Comparison of ENCODE assay signal across 20 cellular contexts in the genomic region with DNA sequence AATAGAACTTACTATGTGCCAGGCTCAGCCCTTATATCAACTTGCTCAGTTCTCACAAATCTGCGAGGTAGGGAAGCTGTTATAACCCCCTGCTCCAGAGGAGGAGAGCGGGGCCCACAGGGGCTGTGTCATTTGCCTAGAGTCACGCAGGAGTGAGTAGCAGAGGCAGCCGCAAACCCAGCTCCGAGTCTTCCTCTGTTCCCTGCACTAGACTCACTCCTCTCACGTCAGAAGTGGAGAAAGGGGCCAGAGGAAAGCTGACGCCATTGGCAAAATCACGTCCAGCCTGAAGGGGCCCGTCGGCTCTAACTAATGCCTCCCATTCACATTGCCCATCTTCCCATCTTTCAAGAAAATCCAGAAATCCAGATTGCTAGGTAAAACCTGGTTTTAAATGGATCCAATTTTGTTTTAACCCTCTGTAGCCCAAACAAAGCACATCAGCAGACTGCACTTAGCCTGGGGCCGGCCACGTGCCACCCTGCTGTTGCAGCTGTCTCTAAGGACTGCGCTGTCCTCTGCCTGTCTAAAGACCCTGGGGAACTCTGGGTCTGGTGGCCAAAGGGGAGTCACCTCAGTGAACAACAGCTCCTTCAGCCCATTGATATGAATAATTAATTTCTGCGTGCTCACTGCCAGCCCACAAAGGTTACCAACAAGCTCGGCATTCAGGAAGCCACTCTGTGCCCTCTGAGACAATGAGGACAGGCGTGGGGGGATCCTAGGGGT. TPM values are rescaled to one million over a fixed set of nuclear protein-coding genes. Genes with fewer than 3 reads are reported as not detected.
DNase-seq lines count a peak whose midpoint lies in the region; ATAC-seq and TF ChIP-seq lines count a peak whose summit lies in the region.
"Had no signal": no experiment of that assay in that cellular context is flagged by ENCODE, and none has a peak within 500 bp of the region (broad histone marks: within the 10 kb centered on the region; RNA-seq: fewer than 3 reads in every experiment).

No MANE protein-coding gene starts in this region.

- H3K9me3 Mint-ChIP-seq in activated B cell treated with CpG ODN at 0.5 μM for 24 hours = no peaks in the 10 kb centered on the region
- H3K9me3 Mint-ChIP-seq: activated CD4-positive, alpha-beta T cell treated with anti-CD3 and anti-CD28 coated beads, Interleukin-2, amount 10 ng/mL, durations not matched to agents 24 days and 14 days; activated naive CD4-positive, alpha-beta T cell treated with anti-CD3 and anti-CD28 coated beads, Interleukin-2, amount 50 U/mL, for 24 hours; dendritic cell treated with granulocyte-macrophage colony-stimulating factor and Interleukin-4, amounts not matched to agents 40 ng/mL and 50 ng/mL, for 4 days had no signal

- H3K4me3 Mint-ChIP-seq in activated B cell treated with CpG ODN at 0.5 μM for 24 hours = peak overlapping the region; percentile 75
- H3K4me3 Mint-ChIP-seq: activated CD4-positive, alpha-beta T cell treated with anti-CD3 and anti-CD28 coated beads, Interleukin-2, amount 10 ng/mL, durations not matched to agents 24 days and 14 days; activated naive CD4-positive, alpha-beta T cell treated with anti-CD3 and anti-CD28 coated beads, Interleukin-2, amount 50 U/mL, for 24 hours; dendritic cell treated with granulocyte-macrophage colony-stimulating factor and Interleukin-4, amounts not matched to agents 40 ng/mL and 50 ng/mL, for 4 days had no signal

- H3K36me3 ChIP-seq in spleen = no peaks in the 10 kb centered on the region
- H3K36me3 ChIP-seq: esophagus muscularis mucosa, tibial nerve had no signal

- no peaks in the 10 kb centered on the region for H3K27me3 Mint-ChIP-seq in activated B cell treated with CpG ODN at 0.5 μM for 24 hours
- H3K27me3 Mint-ChIP-seq: dendritic cell treated with granulocyte-macrophage colony-stimulating factor and Interleukin-4, amounts not matched to agents 40 ng/mL and 50 ng/mL, for 4 days had no signal

- peaks cover 80% of the 10 kb centered on the region for H3K4me1 Mint-ChIP-seq in activated B cell treated with CpG ODN at 0.5 μM for 24 hours
- H3K4me1 Mint-ChIP-seq: activated CD4-positive, alpha-beta T cell treated with anti-CD3 and anti-CD28 coated beads, Interleukin-2, amount 10 ng/mL, durations not matched to agents 24 days and 14 days; activated naive CD4-positive, alpha-beta T cell treated with anti-CD3 and anti-CD28 coated beads, Interleukin-2, amount 50 U/mL, for 24 hours had no signal

- 64 to 71% (median 66%) methylated on average over 16 of the region's 16 CpGs for WGBS in spleen, 5 donors

- CTCF ChIA-PET in activated B cell treated with CpG ODN at 0.5 μM for 24 hours (lab: Charles Lee) = interaction anchor here (0.9 to 1.8 kb wide), 4 partner anchors 10 to 94 kb away, joined by 3 to 10 read pairs (median 8); no protein-coding TSS in a partner anchor

- H3K27me3 ChIP-seq in spleen (replicated peaks in 1 of 7) = no peaks in the 10 kb centered on the region

- peaks cover 0 to 2% (median 0%) of the 10 kb centered on the region in 8 donors for H3K9me3 ChIP-seq in spleen
- H3K9me3 ChIP-seq: body of pancreas, esophagus muscularis mucosa had no signal

- H3K4me1 ChIP-seq in spleen = peaks cover 0 to 69% (median 28%) of the 10 kb centered on the region in 6 donors
- H3K4me1 ChIP-seq: esophagus muscularis mucosa had no signal

- no peak for TF ChIP-seq POLR2A in spleen (IDR thresholded peaks at IDR 0.05)

- ATAC-seq in GM18511 (IDR thresholded peaks at IDR 0.05; ENCODE audit: unreplicated experiment) = peak; percentile 63
- peak; percentile 68 for ATAC-seq in HG02840 (IDR thresholded peaks at IDR 0.05; ENCODE audit: low FRiP score, unreplicated experiment)
- ATAC-seq in activated B cell treated with CpG ODN at 0.5 μM for 24 hours (ENCODE audit: low read depth) = peak; percentile 88
- no peak for ATAC-seq in HG03378 (IDR thresholded peaks at IDR 0.05; ENCODE audit: unreplicated experiment)
- ATAC-seq: body of pancreas had no signal

- peaks cover 4% of the 10 kb centered on the region for H3K36me3 Mint-ChIP-seq in activated B cell treated with CpG ODN at 0.5 μM for 24 hours (ENCODE audit: low read depth)
- H3K36me3 Mint-ChIP-seq: activated naive CD4-positive, alpha-beta T cell treated with anti-CD3 and anti-CD28 coated beads, Interleukin-2, amount 50 U/mL, for 24 hours had no signal

- no peak overlapping the region for H3K27ac ChIP-seq in spleen
- H3K27ac ChIP-seq: body of pancreas, esophagus muscularis mucosa, tibial nerve had no signal

- peak overlapping the region in 1 of 8 donors; percentile 28 for H3K4me3 ChIP-seq in spleen
- H3K4me3 ChIP-seq: body of pancreas, esophagus muscularis mucosa, skin epidermis, tibial nerve had no signal

- intact Hi-C loops in activated B cell treated with CpG ODN at 0.5 μM for 24 hours (cut with micrococcal nuclease) (loop anchor here (1.0 kb wide), 2 partner anchors 12 to 52 kb away; no protein-coding TSS in a partner anchor), spleen (cut with DNase I; ENCODE audit: low total_unique reads) (no loop called here)

- DNase-seq in activated B cell treated with CpG ODN at 0.5 μM for 24 hours (no peak), spleen (peak; percentile 85), NCI-H146 treated with DMSO at 0.1 percent for 48 hours (lab: John Stamatoyannopoulos, UW; ENCODE audit: unreplicated experiment) (no peak), SW 1271 (lab: John Stamatoyannopoulos, UW) (no peak), occipital lobe (lab: John Stamatoyannopoulos, UW) (no peak)
- DNase-seq: activated CD4-positive, alpha-beta T cell treated with anti-CD3 and anti-CD28 coated beads, Interleukin-2, amount 10 ng/mL, durations not matched to agents 24 days and 14 days; body of pancreas; islet precursor cell; mesendoderm; NCI-H2029; SHP77 treated with DMSO at 0.1 percent for 48 hours had no signal

- POLR2A ChIA-PET in activated B cell treated with CpG ODN at 0.5 μM for 24 hours (lab: Charles Lee) = interaction anchor here (0.5 to 1.9 kb wide), 6 partner anchors 8 to 500 kb away, joined by 3 to 29 read pairs (median 4); no protein-coding TSS in a partner anchor

- H3K27ac Mint-ChIP-seq in activated B cell treated with CpG ODN at 0.5 μM for 24 hours = peak overlapping the region; percentile 75
- H3K27ac Mint-ChIP-seq: activated CD4-positive, alpha-beta T cell treated with anti-CD3 and anti-CD28 coated beads, Interleukin-2, amount 10 ng/mL, durations not matched to agents 24 days and 14 days; activated naive CD4-positive, alpha-beta T cell treated with anti-CD3 and anti-CD28 coated beads, Interleukin-2, amount 50 U/mL, for 24 hours had no signal

- TF ChIP-seq CTCF in activated B cell treated with CpG ODN at 0.5 μM for 24 hours (IDR thresholded peaks at IDR 0.05) (no peak), spleen (IDR thresholded peaks at IDR 0.05 in 8 of 11, conservative IDR thresholded peaks at IDR 0.05 in 3 of 11) (no peak)

RNA-seq across cellular contexts. Expression of a gene that starts 36.6 kb away (rescaled TPM):
- 132 and 150 TPM in 2 replicates for total RNA-seq in activated B cell treated with CpG ODN at 0.5 μM for 24 hours
- total RNA-seq in spleen = 100 to 1,000 TPM; 113 to 183 (median 136) TPM
- 10 to 100 TPM; 18.5 to 50.1 (median 22.2) TPM for polyA plus RNA-seq in spleen
- 134 TPM for total RNA-seq in occipital lobe

RNA-seq across cellular contexts. Expression of a gene that starts 53.9 kb away (rescaled TPM):
- total RNA-seq in activated B cell treated with CpG ODN at 0.5 μM for 24 hours (not detected in 2 replicates), spleen (not detected), occipital lobe (not detected)
- not detected for polyA plus RNA-seq in spleen
- total RNA-seq: activated CD4-positive, alpha-beta T cell treated with anti-CD3 and anti-CD28 coated beads, Interleukin-2, amount 10 ng/mL, durations not matched to agents 24 days and 14 days; body of pancreas; esophagus muscularis mucosa; MCF 10A; tibial nerve had no signal
